ENCODE assay signal across 28 cellular contexts in genomic region chr17:47427985-47428384, GRCh38.
"Had no signal": no experiment of that assay in that cellular context is flagged by ENCODE, and none has a peak within 500 bp of the region (broad histone marks: within the 10 kb centered on the region; RNA-seq: fewer than 3 reads in every experiment).

No MANE protein-coding gene starts in this region.

- ATAC-seq: activated T-helper 17 cell treated with anti-CD3 and anti-CD28 coated beads, Interleukin-2, amount 50 U/mL, for 72 hours; Panc1; Right ventricle myocardium inferior; T-cell had no signal

- FAIRE-seq: astrocyte had no signal

- H3K4me3 ChIP-seq: SK-N-MC had no signal

- DNase-seq: activated CD4-positive, alpha-beta memory T cell treated with anti-CD3 and anti-CD28 coated beads for 36 hours; activated CD4-positive, alpha-beta T cell treated with anti-CD3 and anti-CD28 coated beads, Interleukin-2, amount 10 ng/mL, durations not matched to agents 7 days and 5 days; activated CD4-positive, CD25-positive, alpha-beta regulatory T cell; activated gamma-delta T cell; activated naive CD4-positive, alpha-beta T cell treated with anti-CD3 and anti-CD28 coated beads for 36 hours; activated T-cell treated with anti-CD3 and anti-CD28 coated beads for 4 hours; activated T-cell treated with anti-CD3 and anti-CD28 coated beads, Interleukin-2, amount 50 U/mL, for 48 hours; amygdala; Karpas-422; MM.1S; NCI-H1048; NCI-H146; NCI-H1930; NCI-H2107; NCI-H2171 treated with DMSO at 0.1 percent for 48 hours; NCI-H226; NCI-H69; NK-92 treated with Interleukin-12 subunit alpha and Interleukin-12 subunit beta, amount 100 ng/mL, for 24 hours; OCI-M1; RPMI8226; T-cell; T-helper 2 cell; T1000 had no signal

- H3K27ac ChIP-seq: SK-N-MC had no signal
